In genomic region chr6:148980234-148980633, GRCh38 we compare ENCODE assay signal across 20 cellular contexts.
"Had no signal": no experiment of that assay in that cellular context is flagged by ENCODE, and none has a peak within 500 bp of the region (broad histone marks: within the 10 kb centered on the region; RNA-seq: fewer than 3 reads in every experiment).

No MANE protein-coding gene starts in this region.

- ATAC-seq: activated CD8-positive, alpha-beta T cell treated with anti-CD3 and anti-CD28 coated beads, Interleukin-2, amount 10 ng/mL, durations not matched to agents 7 days and 5 days; esophagus mucosa; left cardiac atrium had no signal

- H3K9me3 Mint-ChIP-seq: neural crest cell had no signal

- H3K9me3 ChIP-seq: ascending aorta, ovary, stomach, testis, upper lobe of left lung had no signal

- H3K27ac Mint-ChIP-seq: activated CD8-positive, alpha-beta T cell treated with anti-CD3 and anti-CD28 coated beads, Interleukin-2, amount 10 ng/mL, durations not matched to agents 7 days and 5 days had no signal

- H3K4me3 ChIP-seq: ascending aorta, lung, ovary, stomach, testis, upper lobe of left lung had no signal

- H3K4me3 Mint-ChIP-seq: activated CD8-positive, alpha-beta T cell treated with anti-CD3 and anti-CD28 coated beads, Interleukin-2, amount 10 ng/mL, durations not matched to agents 7 days and 5 days; neural crest cell had no signal

- H3K4me1 ChIP-seq: ascending aorta, upper lobe of left lung had no signal

- DNase-seq: activated CD4-positive, alpha-beta T cell treated with anti-CD3 and anti-CD28 coated beads for 4 hours; activated CD8-positive, alpha-beta memory T cell treated with anti-CD3 and anti-CD28 coated beads, Interleukin-2, amount 50 U/mL, for 4 hours; activated CD8-positive, alpha-beta T cell treated with anti-CD3 and anti-CD28 coated beads, Interleukin-2, amount 10 ng/mL, durations not matched to agents 7 days and 5 days; foreskin melanocyte; head of caudate nucleus; left cardiac atrium; midbrain; ovary; stimulated activated CD4-positive, alpha-beta T cell treated with anti-CD3 and anti-CD28 coated beads, Interleukin-12 subunit alpha, Interleukin-12 subunit beta, amount 100 ng/mL, for 4 hours; stimulated activated CD4-positive, alpha-beta T cell treated with anti-CD3 and anti-CD28 coated beads, Interleukin-2, amount 100 ng/mL, for 24 hours; stomach; T1000; testis; upper lobe of left lung had no signal

- FAIRE-seq: colon, endometrium had no signal

- H3K36me3 ChIP-seq: ascending aorta, ovary, stomach, upper lobe of left lung had no signal

- H3K27me3 ChIP-seq: ascending aorta, ovary, stomach, testis, upper lobe of left lung had no signal

- H3K27ac ChIP-seq: ascending aorta, stomach, testis, upper lobe of left lung had no signal
